1 cellular context compared by ENCODE assay signal in the genomic region with DNA sequence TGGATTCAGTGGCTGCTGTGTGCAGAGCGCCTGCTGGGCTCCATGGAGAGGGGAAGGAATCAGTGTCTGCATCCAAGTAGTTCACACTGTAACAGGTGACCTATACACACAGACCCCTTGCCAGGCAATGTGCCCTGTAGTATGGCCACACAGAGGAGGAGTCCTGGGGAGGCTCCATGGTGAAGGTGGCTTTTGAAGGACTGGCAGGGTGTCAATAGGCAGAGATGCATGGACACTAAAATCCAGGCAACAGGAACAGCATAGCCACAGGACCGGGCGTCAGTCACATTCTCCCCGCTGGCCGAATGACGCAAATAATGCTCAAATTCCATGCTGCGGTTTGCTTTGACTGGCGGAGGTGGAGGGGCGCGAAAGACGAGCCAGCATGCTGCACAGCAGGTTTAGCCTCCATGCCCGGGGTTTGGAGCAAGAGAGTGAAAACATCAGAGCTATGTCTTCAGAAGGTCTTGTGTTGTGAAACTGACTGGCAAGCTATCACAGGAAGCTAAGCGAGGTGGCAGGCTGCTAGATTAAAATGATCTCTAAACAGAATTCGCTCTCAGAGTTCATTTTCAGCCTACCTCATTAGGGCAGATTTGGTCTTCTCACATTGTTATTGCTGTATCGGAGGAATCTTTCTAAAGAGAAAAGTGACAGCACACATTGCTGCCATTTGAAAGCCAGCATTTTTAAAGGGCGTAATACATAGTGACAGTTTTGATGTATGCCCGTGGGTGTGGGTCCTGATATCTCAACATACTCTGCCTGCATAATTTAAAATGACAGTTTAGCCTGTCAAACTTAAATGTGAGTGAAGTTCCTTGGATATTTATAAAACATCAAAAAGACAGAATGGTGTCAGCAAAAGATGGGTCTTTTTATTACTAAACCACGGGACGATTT.
TF ChIP-seq lines count a peak whose summit lies in the region.

No MANE protein-coding gene starts in this region.

TF ChIP-seq in HepG2, 621 proteins besides CTCF, POLR2A, EP300 and RAD21 (continued from another document and continues in another):
- TF ChIP-seq, protein P1, sequence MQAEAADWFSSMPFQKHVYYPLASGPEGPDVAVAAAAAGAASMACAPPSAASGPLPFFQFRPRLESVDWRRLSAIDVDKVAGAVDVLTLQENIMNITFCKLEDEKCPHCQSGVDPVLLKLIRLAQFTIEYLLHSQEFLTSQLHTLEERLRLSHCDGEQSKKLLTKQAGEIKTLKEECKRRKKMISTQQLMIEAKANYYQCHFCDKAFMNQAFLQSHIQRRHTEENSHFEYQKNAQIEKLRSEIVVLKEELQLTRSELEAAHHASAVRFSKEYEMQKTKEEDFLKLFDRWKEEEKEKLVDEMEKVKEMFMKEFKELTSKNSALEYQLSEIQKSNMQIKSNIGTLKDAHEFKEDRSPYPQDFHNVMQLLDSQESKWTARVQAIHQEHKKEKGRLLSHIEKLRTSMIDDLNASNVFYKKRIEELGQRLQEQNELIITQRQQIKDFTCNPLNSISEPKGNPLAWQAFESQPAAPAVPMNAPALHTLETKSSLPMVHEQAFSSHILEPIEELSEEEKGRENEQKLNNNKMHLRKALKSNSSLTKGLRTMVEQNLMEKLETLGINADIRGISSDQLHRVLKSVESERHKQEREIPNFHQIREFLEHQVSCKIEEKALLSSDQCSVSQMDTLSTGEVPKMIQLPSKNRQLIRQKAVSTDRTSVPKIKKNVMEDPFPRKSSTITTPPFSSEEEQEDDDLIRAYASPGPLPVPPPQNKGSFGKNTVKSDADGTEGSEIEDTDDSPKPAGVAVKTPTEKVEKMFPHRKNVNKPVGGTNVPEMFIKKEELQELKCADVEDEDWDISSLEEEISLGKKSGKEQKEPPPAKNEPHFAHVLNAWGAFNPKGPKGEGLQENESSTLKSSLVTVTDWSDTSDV (CRISPR knock-in tag; IDR thresholded peaks at IDR 0.05), result no peak
- TF ChIP-seq, protein P2, sequence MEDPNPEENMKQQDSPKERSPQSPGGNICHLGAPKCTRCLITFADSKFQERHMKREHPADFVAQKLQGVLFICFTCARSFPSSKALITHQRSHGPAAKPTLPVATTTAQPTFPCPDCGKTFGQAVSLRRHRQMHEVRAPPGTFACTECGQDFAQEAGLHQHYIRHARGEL (CRISPR knock-in tag; IDR thresholded peaks at IDR 0.05), result no peak
- no peak for TF ChIP-seq ZNF670 (CRISPR knock-in tag; IDR thresholded peaks at IDR 0.05; ENCODE audit: borderline replicate concordance)
- no peak for TF ChIP-seq ZNF773 (CRISPR knock-in tag; IDR thresholded peaks at IDR 0.05; ENCODE audit: borderline replicate concordance)
- TF ChIP-seq, protein P3, sequence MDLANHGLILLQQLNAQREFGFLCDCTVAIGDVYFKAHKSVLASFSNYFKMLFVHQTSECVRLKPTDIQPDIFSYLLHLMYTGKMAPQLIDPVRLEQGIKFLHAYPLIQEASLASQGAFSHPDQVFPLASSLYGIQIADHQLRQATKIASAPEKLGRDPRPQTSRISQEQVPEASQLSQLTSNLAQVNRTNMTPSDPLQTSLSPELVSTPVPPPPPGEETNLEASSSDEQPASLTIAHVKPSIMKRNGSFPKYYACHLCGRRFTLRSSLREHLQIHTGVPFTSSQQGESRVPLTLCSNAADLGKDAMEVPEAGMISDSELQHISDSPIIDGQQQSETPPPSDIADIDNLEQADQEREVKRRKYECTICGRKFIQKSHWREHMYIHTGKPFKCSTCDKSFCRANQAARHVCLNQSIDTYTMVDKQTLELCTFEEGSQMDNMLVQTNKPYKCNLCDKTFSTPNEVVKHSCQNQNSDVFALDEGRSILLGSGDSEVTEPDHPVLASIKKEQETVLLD (CRISPR knock-in tag; IDR thresholded peaks at IDR 0.05; ENCODE audit: low read depth), result no peak
- TF ChIP-seq, protein P4, sequence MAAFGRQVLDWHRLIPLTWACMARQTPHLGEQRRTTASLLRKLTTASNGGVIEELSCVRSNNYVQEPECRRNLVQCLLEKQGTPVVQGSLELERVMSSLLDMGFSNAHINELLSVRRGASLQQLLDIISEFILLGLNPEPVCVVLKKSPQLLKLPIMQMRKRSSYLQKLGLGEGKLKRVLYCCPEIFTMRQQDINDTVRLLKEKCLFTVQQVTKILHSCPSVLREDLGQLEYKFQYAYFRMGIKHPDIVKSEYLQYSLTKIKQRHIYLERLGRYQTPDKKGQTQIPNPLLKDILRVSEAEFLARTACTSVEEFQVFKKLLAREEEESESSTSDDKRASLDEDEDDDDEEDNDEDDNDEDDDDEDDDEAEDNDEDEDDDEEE (CRISPR knock-in tag; IDR thresholded peaks at IDR 0.05), result no peak
- TF ChIP-seq, protein P5, sequence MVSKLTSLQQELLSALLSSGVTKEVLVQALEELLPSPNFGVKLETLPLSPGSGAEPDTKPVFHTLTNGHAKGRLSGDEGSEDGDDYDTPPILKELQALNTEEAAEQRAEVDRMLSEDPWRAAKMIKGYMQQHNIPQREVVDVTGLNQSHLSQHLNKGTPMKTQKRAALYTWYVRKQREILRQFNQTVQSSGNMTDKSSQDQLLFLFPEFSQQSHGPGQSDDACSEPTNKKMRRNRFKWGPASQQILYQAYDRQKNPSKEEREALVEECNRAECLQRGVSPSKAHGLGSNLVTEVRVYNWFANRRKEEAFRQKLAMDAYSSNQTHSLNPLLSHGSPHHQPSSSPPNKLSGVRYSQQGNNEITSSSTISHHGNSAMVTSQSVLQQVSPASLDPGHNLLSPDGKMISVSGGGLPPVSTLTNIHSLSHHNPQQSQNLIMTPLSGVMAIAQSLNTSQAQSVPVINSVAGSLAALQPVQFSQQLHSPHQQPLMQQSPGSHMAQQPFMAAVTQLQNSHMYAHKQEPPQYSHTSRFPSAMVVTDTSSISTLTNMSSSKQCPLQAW (CRISPR knock-in tag; IDR thresholded peaks at IDR 0.05), result peak; percentile 54; the same call in 1 of the 2 replicates
- no peak for TF ChIP-seq ATRX (CRISPR knock-in tag; IDR thresholded peaks at IDR 0.05; ENCODE audit: borderline replicate concordance)
- peak; percentile 65; the same call in 1 of the 2 replicates for TF ChIP-seq ZNF3 (CRISPR knock-in tag; IDR thresholded peaks at IDR 0.05)
- TF ChIP-seq, protein P6, sequence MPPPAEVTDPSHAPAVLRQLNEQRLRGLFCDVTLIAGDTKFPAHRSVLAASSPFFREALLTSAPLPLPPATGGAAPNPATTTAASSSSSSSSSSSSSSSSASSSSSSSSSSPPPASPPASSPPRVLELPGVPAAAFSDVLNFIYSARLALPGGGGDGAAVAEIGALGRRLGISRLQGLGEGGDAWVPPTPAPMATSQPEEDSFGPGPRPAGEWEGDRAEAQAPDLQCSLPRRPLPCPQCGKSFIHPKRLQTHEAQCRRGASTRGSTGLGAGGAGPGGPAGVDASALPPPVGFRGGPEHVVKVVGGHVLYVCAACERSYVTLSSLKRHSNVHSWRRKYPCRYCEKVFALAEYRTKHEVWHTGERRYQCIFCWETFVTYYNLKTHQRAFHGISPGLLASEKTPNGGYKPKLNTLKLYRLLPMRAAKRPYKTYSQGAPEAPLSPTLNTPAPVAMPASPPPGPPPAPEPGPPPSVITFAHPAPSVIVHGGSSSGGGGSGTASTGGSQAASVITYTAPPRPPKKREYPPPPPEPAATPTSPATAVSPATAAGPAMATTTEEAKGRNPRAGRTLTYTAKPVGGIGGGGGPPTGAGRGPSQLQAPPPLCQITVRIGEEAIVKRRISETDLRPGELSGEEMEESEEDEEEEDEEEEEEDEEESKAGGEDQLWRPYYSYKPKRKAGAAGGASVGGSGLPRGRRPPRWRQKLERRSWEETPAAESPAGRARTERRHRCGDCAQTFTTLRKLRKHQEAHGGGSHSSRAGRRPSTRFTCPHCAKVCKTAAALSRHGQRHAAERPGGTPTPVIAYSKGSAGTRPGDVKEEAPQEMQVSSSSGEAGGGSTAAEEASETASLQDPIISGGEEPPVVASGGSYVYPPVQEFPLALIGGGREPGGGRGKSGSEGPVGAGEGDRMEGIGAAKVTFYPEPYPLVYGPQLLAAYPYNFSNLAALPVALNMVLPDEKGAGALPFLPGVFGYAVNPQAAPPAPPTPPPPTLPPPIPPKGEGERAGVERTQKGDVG (CRISPR knock-in tag; IDR thresholded peaks at IDR 0.05; ENCODE audit: borderline replicate concordance), result 0 out of 2 replicates have a peak, but pooled peaks have one; percentile 25
- TF ChIP-seq, protein P7, sequence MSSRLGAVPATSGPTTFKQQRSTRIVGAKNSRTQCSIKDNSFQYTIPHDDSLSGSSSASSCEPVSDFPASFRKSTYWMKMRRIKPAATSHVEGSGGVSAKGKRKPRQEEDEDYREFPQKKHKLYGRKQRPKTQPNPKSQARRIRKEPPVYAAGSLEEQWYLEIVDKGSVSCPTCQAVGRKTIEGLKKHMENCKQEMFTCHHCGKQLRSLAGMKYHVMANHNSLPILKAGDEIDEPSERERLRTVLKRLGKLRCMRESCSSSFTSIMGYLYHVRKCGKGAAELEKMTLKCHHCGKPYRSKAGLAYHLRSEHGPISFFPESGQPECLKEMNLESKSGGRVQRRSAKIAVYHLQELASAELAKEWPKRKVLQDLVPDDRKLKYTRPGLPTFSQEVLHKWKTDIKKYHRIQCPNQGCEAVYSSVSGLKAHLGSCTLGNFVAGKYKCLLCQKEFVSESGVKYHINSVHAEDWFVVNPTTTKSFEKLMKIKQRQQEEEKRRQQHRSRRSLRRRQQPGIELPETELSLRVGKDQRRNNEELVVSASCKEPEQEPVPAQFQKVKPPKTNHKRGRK (CRISPR knock-in tag; IDR thresholded peaks at IDR 0.05), result no peak
- TF ChIP-seq, protein P8, sequence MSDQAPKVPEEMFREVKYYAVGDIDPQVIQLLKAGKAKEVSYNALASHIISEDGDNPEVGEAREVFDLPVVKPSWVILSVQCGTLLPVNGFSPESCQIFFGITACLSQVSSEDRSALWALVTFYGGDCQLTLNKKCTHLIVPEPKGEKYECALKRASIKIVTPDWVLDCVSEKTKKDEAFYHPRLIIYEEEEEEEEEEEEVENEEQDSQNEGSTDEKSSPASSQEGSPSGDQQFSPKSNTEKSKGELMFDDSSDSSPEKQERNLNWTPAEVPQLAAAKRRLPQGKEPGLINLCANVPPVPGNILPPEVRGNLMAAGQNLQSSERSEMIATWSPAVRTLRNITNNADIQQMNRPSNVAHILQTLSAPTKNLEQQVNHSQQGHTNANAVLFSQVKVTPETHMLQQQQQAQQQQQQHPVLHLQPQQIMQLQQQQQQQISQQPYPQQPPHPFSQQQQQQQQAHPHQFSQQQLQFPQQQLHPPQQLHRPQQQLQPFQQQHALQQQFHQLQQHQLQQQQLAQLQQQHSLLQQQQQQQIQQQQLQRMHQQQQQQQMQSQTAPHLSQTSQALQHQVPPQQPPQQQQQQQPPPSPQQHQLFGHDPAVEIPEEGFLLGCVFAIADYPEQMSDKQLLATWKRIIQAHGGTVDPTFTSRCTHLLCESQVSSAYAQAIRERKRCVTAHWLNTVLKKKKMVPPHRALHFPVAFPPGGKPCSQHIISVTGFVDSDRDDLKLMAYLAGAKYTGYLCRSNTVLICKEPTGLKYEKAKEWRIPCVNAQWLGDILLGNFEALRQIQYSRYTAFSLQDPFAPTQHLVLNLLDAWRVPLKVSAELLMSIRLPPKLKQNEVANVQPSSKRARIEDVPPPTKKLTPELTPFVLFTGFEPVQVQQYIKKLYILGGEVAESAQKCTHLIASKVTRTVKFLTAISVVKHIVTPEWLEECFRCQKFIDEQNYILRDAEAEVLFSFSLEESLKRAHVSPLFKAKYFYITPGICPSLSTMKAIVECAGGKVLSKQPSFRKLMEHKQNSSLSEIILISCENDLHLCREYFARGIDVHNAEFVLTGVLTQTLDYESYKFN (CRISPR knock-in tag; conservative IDR thresholded peaks at IDR 0.05), result no peak
- no peak for TF ChIP-seq ZNF761 (CRISPR knock-in tag; conservative IDR thresholded peaks at IDR 0.05)
- TF ChIP-seq PHB2 (IDR thresholded peaks at IDR 0.05; ENCODE audit: partially characterized antibody), result no peak
- TF ChIP-seq RCOR2 (CRISPR knock-in tag; IDR thresholded peaks at IDR 0.05), result 0 out of 2 replicates have a peak, but pooled peaks have one; percentile 24
- TF ChIP-seq FLYWCH1 (CRISPR knock-in tag; IDR thresholded peaks at IDR 0.05), result no peak
- TF ChIP-seq NFIB (CRISPR knock-in tag; IDR thresholded peaks at IDR 0.05; ENCODE audit: borderline replicate concordance), result no peak
- TF ChIP-seq ZMAT3 (CRISPR knock-in tag; conservative IDR thresholded peaks at IDR 0.05), result 0 out of 2 replicates have a peak, but pooled peaks have one; percentile 52
- TF ChIP-seq ZFP36L2 (CRISPR knock-in tag; IDR thresholded peaks at IDR 0.05), result no peak
- TF ChIP-seq ZFX (CRISPR knock-in tag; IDR thresholded peaks at IDR 0.05; ENCODE audit: low read depth), result no peak
- TF ChIP-seq NFKB2 (CRISPR knock-in tag; IDR thresholded peaks at IDR 0.05; ENCODE audit: borderline replicate concordance), result peak; percentile 39; the same call in 1 of the 2 replicates
- TF ChIP-seq, protein P9, sequence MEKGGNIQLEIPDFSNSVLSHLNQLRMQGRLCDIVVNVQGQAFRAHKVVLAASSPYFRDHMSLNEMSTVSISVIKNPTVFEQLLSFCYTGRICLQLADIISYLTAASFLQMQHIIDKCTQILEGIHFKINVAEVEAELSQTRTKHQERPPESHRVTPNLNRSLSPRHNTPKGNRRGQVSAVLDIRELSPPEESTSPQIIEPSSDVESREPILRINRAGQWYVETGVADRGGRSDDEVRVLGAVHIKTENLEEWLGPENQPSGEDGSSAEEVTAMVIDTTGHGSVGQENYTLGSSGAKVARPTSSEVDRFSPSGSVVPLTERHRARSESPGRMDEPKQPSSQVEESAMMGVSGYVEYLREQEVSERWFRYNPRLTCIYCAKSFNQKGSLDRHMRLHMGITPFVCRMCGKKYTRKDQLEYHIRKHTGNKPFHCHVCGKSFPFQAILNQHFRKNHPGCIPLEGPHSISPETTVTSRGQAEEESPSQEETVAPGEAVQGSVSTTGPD (CRISPR knock-in tag; IDR thresholded peaks at IDR 0.05), result no peak
- no peak for TF ChIP-seq HOXA7 (CRISPR knock-in tag; IDR thresholded peaks at IDR 0.05)
- peak; percentile 59; the same call in 1 of the 2 replicates for TF ChIP-seq ZNF614 (CRISPR knock-in tag; IDR thresholded peaks at IDR 0.05; ENCODE audit: borderline replicate concordance)
- TF ChIP-seq, protein P10, sequence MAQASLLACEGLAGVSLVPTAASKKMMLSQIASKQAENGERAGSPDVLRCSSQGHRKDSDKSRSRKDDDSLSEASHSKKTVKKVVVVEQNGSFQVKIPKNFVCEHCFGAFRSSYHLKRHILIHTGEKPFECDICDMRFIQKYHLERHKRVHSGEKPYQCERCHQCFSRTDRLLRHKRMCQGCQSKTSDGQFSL (CRISPR knock-in tag; IDR thresholded peaks at IDR 0.05), result no peak
- TF ChIP-seq SYNCRIP (IDR thresholded peaks at IDR 0.05; ENCODE audit: insufficient read depth, low read depth, low read length), result no peak
- TF ChIP-seq ISL2 (CRISPR knock-in tag; IDR thresholded peaks at IDR 0.05), result no peak
- TF ChIP-seq ZSCAN30 (CRISPR knock-in tag; IDR thresholded peaks at IDR 0.05), result no peak
- no peak for TF ChIP-seq SP1 (IDR thresholded peaks at IDR 0.05)
- TF ChIP-seq SP1 (CRISPR knock-in tag; IDR thresholded peaks at IDR 0.05), result 0 out of 2 replicates have a peak, but pooled peaks have one; percentile 37
- TF ChIP-seq, protein P11, sequence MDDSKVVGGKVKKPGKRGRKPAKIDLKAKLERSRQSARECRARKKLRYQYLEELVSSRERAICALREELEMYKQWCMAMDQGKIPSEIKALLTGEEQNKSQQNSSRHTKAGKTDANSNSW (CRISPR knock-in tag; IDR thresholded peaks at IDR 0.05; ENCODE audit: borderline replicate concordance), result no peak
- TF ChIP-seq, protein P12, sequence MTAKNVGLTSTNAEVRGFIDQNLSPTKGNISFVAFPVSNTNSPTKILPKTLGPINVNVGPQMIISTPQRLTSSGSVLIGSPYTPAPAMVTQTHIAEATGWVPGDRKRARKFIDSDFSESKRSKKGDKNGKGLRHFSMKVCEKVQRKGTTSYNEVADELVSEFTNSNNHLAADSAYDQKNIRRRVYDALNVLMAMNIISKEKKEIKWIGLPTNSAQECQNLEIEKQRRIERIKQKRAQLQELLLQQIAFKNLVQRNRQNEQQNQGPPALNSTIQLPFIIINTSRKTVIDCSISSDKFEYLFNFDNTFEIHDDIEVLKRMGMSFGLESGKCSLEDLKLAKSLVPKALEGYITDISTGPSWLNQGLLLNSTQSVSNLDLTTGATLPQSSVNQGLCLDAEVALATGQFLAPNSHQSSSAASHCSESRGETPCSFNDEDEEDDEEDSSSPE (CRISPR knock-in tag; IDR thresholded peaks at IDR 0.05), result peak; percentile 89
- no peak for TF ChIP-seq ZNF816 (CRISPR knock-in tag; IDR thresholded peaks at IDR 0.05; ENCODE audit: borderline replicate concordance)
- TF ChIP-seq SATB2 (CRISPR knock-in tag; IDR thresholded peaks at IDR 0.05), result no peak
